In the genomic region with DNA sequence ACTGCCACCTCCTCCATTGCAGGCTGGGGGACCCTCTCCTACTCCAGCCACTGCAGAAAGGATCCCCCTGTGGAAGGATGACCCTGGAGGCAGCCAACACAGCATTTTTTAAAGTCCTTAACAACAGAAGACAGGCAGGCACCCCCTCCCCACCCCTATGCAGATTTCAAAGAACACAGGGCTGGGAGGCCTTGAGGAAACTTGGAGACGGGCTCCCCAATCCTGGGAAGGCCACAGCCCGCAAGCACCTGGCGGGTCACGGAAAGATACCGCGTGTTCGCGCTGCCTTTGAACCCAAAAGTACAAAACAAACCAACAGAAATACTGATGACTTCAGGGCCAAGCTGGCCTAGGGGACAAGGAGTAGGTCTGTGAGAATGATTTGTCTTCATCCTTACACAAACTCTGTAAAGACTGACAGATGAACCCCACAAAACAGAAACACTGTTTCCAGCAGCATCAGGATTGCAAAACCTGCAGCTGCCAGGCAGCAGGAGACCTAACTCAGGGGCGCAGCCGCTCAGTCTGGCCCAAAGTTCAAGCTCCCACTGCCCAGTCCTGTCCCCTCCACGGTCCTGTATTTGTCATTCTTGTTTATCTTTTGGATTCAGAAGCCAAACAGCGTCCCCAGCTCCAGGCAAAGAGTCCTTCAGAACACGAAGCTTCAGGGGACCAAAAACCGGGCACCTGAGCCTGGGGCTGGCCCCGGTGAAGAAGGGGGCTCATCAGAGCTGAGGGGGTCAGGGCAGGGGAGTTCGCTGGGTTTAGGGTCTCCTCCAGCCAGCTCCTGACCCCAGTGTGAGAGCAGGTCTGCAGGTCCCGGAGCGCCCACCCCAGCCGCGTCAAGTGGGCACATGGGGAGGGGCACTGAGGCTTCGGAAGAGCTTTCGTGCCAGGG, we compare ENCODE assay signal across 19 cellular contexts. TPM values are rescaled to one million over a fixed set of nuclear protein-coding genes. Genes with fewer than 3 reads are reported as not detected.
DNase-seq lines count a peak whose midpoint lies in the region; ATAC-seq and TF ChIP-seq lines count a peak whose summit lies in the region.
"Had no signal": no experiment of that assay in that cellular context is flagged by ENCODE, and none has a peak within 500 bp of the region (broad histone marks: within the 10 kb centered on the region; RNA-seq: fewer than 3 reads in every experiment).

No MANE protein-coding gene starts in this region.

- ATAC-seq in RWPE2 (ENCODE audit: low read depth) = no peak
- no peak for ATAC-seq in memory B cell (ENCODE audit: low read depth)
- ATAC-seq in GM21576 (IDR thresholded peaks at IDR 0.05; ENCODE audit: unreplicated experiment) = no peak
- ATAC-seq: activated T-helper 17 cell treated with anti-CD3 and anti-CD28 coated beads, Interleukin-2, amount 50 U/mL, for 72 hours had no signal

- H3K27ac Mint-ChIP-seq in memory B cell = peak overlapping the region; percentile 21
- H3K27ac Mint-ChIP-seq: activated T-helper 17 cell treated with anti-CD3 and anti-CD28 coated beads, Interleukin-2, amount 50 U/mL, for 72 hours; GM23338 had no signal

- H3K9me3 Mint-ChIP-seq in memory B cell = no peaks in the 10 kb centered on the region
- H3K9me3 Mint-ChIP-seq: activated T-helper 17 cell treated with anti-CD3 and anti-CD28 coated beads, Interleukin-2, amount 50 U/mL, for 72 hours; GM23338 had no signal

- no peak overlapping the region for H3K4me3 Mint-ChIP-seq in memory B cell
- H3K4me3 Mint-ChIP-seq: activated T-helper 17 cell treated with anti-CD3 and anti-CD28 coated beads, Interleukin-2, amount 50 U/mL, for 72 hours; GM23338 had no signal

- TF ChIP-seq CTCF in RWPE2 (IDR thresholded peaks at IDR 0.05; ENCODE audit: poor library complexity, severe bottlenecking) (no peak), coronary artery (IDR thresholded peaks at IDR 0.05) (no peak), suprapubic skin (IDR thresholded peaks at IDR 0.05) (no peak)

- no peaks in the 10 kb centered on the region for H3K9me3 ChIP-seq in RWPE2 (ENCODE audit: severe bottlenecking)
- H3K9me3 ChIP-seq in suprapubic skin = no peaks in the 10 kb centered on the region

- H3K4me3 ChIP-seq in RWPE2 (ENCODE audit: severe bottlenecking) (no peak overlapping the region), coronary artery (peak overlapping the region; percentile 64), suprapubic skin (peak overlapping the region; percentile 12)
- H3K4me3 ChIP-seq: GM23338 had no signal

- no peaks in the 10 kb centered on the region for H3K4me1 ChIP-seq in RWPE2 (ENCODE audit: insufficient read depth, poor library complexity, severe bottlenecking)
- peaks cover 22% of the 10 kb centered on the region for H3K4me1 ChIP-seq in suprapubic skin

- no peaks in the 10 kb centered on the region for H3K36me3 ChIP-seq in RWPE2 (ENCODE audit: low read depth)
- no peaks in the 10 kb centered on the region for H3K36me3 ChIP-seq in suprapubic skin

- H3K27ac ChIP-seq in RWPE2 (ENCODE audit: poor library complexity, severe bottlenecking) = no peak overlapping the region
- H3K27ac ChIP-seq in coronary artery = no peak overlapping the region
- no peak overlapping the region for H3K27ac ChIP-seq in suprapubic skin
- H3K27ac ChIP-seq: C4-2B had no signal

- DNase-seq in RWPE2 (ENCODE audit: low spot score) = peak; percentile 47
- no peak for DNase-seq in coronary artery (ENCODE audit: low spot score)
- no peak for DNase-seq in memory B cell (ENCODE audit: low spot score in 2 of 2)
- no peak for DNase-seq in suprapubic skin (ENCODE audit: low spot score in 2 of 2)
- no peak for DNase-seq in NCI-H1436 (lab: John Stamatoyannopoulos, UW)
- no peak for DNase-seq in medulla oblongata (ENCODE audit: extremely low spot score)
- no peak for DNase-seq in NCI-H1417 (lab: John Stamatoyannopoulos, UW)
- DNase-seq: DND-41; MV-4-11; NCI-H2171; NK-92 treated with Interleukin-12 subunit alpha and Interleukin-12 subunit beta, amount 100 ng/mL, for 24 hours; SIG-M5; small intestine; stimulated activated naive CD4-positive, alpha-beta T cell treated with Interleukin-2 at 50 U/mL for 16 hours; T1000 had no signal

- TF ChIP-seq EP300 in suprapubic skin (IDR thresholded peaks at IDR 0.05) = no peak

- no peaks in the 10 kb centered on the region for H3K27me3 Mint-ChIP-seq in memory B cell
- H3K27me3 Mint-ChIP-seq: activated T-helper 17 cell treated with anti-CD3 and anti-CD28 coated beads, Interleukin-2, amount 50 U/mL, for 72 hours had no signal

- WGBS in suprapubic skin = 88% methylated on average over 15 of the region's 22 CpGs

- peaks cover 50% of the 10 kb centered on the region for H3K4me1 Mint-ChIP-seq in memory B cell
- H3K4me1 Mint-ChIP-seq: activated T-helper 17 cell treated with anti-CD3 and anti-CD28 coated beads, Interleukin-2, amount 50 U/mL, for 72 hours had no signal

- no peaks in the 10 kb centered on the region for H3K27me3 ChIP-seq in RWPE2 (ENCODE audit: insufficient read depth, poor library complexity, severe bottlenecking)
- no peaks in the 10 kb centered on the region for H3K27me3 ChIP-seq in suprapubic skin

- H3K36me3 Mint-ChIP-seq in memory B cell = no peaks in the 10 kb centered on the region

- TF ChIP-seq POLR2A in suprapubic skin (IDR thresholded peaks at IDR 0.05) = no peak

RNA-seq across cellular contexts. Expression of a gene that starts 13.6 kb away (rescaled TPM):
- 10 to 100 TPM in 1 of 4 donors, 1 to 10 TPM in 3; 5.2 to 10.3 (median 6.4) TPM for total RNA-seq in suprapubic skin

RNA-seq across cellular contexts. Expression of a gene that starts 46.8 kb away (rescaled TPM):
- total RNA-seq in suprapubic skin = 10 to 100 TPM in 1 of 4 donors, 1 to 10 TPM in 3; 6.2 to 10.4 (median 9.5) TPM
